14 cellular contexts compared by ENCODE assay signal in the genomic region with DNA sequence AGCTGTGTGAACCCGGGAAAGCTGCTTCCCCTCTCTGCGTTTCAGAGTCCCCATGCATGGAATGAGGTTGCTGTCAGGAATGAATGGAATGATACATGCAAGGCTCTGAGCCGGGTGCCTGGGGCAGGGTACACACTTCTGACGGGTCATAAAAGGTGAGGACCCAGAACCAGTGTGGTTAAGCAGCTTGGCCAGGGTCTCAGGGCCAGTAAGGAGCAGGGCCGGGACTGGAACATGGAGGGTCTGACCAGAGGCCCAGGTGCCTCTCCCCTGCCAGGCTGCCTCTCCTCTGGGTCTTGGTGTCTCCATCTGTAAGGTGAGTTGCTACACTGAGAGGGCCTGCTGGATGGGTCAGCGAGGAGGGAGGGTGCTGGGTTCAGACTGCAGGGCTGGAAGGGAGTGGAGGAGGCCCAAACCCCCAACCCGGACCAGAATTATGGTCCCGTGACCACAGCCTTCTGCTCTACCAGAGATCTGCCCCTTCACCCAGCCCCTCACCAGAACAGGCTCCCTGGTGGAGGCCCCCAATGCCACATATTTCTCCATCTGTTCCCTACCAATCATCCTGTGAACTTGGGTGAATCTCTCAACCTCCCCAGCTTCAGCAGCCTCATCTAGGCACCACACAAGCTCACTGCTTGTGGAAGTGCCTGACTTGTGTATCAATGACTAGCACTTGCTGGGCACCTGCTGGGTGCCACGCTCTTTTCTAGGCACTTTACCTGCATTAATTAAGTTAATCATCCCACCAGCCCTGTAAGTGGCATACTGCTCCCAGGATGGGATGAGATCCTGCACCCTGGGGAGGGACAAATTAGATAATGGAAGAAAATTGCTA. TPM values are rescaled to one million over a fixed set of nuclear protein-coding genes. Genes with fewer than 3 reads are reported as not detected.
A peak's percentile ranks its signal among the peaks of the same experiment; 100 is the strongest.
DNase-seq lines count a peak whose midpoint lies in the region; ATAC-seq and TF ChIP-seq lines count a peak whose summit lies in the region.
"Had no signal": no experiment of that assay in that cellular context is flagged by ENCODE, and none has a peak within 500 bp of the region (broad histone marks: within the 10 kb centered on the region; RNA-seq: fewer than 3 reads in every experiment).

No MANE protein-coding gene starts in this region.

- peak overlapping the region; percentile 9 for H3K4me2 ChIP-seq in trophoblast cell (ENCODE audit: low read length)

- H3K14ac ChIP-seq in trophoblast cell (ENCODE audit: low read length): no peak overlapping the region

- H3K4me1 ChIP-seq in trophoblast cell (ENCODE audit: control insufficient read depth in 1 of 2, insufficient read depth in 2 of 2, low read length in 2 of 2) (peaks cover 8 to 11% of the 10 kb centered on the region in 2 experiments), gastroesophageal sphincter (no peaks in the 10 kb centered on the region)

- H2BK12ac ChIP-seq in trophoblast cell (ENCODE audit: low read length): peak overlapping the region; percentile 42

- H2BK120ac ChIP-seq in trophoblast cell (ENCODE audit: insufficient read depth, low read length, poor library complexity): no peak overlapping the region

- no peak overlapping the region for H4K12ac ChIP-seq in trophoblast cell (ENCODE audit: low read depth, low read length)

- no peak overlapping the region for H3K23ac ChIP-seq in trophoblast cell (ENCODE audit: low read length)

- no peak for TF ChIP-seq EP300 in gastroesophageal sphincter (IDR thresholded peaks at IDR 0.05)

- WGBS in trophoblast cell (ENCODE audit: extremely low coverage, insufficient coverage, insufficient read length): no CpG with 5 or more reads among the region's 9 CpGs
- WGBS in gastroesophageal sphincter (ENCODE audit: low coverage in 1 of 2), 2 donors: 43 to 50% methylated on average over 4 of the region's 9 CpGs

- H3K4me3 ChIP-seq in coronary artery: no peak overlapping the region
- H3K4me3 ChIP-seq in trophoblast cell (ENCODE audit: low read depth, low read length): no peak overlapping the region
- H3K4me3 ChIP-seq in gastroesophageal sphincter: no peak overlapping the region
- H3K4me3 ChIP-seq: dorsolateral prefrontal cortex had no signal

- H2AFZ ChIP-seq in trophoblast cell (ENCODE audit: insufficient read depth, low read length, poor library complexity): no peak overlapping the region

- H4K91ac ChIP-seq in trophoblast cell (ENCODE audit: low read depth, low read length): no peak overlapping the region

- H3K27ac ChIP-seq in coronary artery (no peak overlapping the region), trophoblast cell (ENCODE audit: low read depth, low read length) (no peak overlapping the region), gastroesophageal sphincter (no peak overlapping the region)
- H3K27ac ChIP-seq: C4-2B, dorsolateral prefrontal cortex had no signal

- no peak overlapping the region for H3K18ac ChIP-seq in trophoblast cell (ENCODE audit: low read length)

- DNase-seq in ELF-1 (ENCODE audit: low read depth, low spot score) (peak; percentile 83), NCI-H2227 treated with DMSO at 0.1 percent for 48 hours (lab: John Stamatoyannopoulos, UW) (peak; percentile 27), coronary artery (ENCODE audit: low spot score) (peak; percentile 66), trophoblast cell (peak; percentile 39 to 57), KG1 (lab: John Stamatoyannopoulos, UW) (no peak), activated T-cell treated with anti-CD3 and anti-CD28 coated beads for 4 hours (no peak)
- DNase-seq: activated CD4-positive, alpha-beta T cell treated with anti-CD3 and anti-CD28 coated beads, Interleukin-2, amount 50 U/mL, for 1 hour; activated naive CD8-positive, alpha-beta T cell treated with anti-CD3 and anti-CD28 coated beads for 36 hours; immature natural killer cell; NCI-H226 had no signal

- no peaks in the 10 kb centered on the region for H3K79me2 ChIP-seq in trophoblast cell (ENCODE audit: control insufficient read depth, insufficient read depth, low read length, poor library complexity)

- no peak for TF ChIP-seq POLR2A in gastroesophageal sphincter (IDR thresholded peaks at IDR 0.05)

- ATAC-seq in gastroesophageal sphincter (no peak), HG02970 (IDR thresholded peaks at IDR 0.05; ENCODE audit: low FRiP score, unreplicated experiment) (no peak)

- H3K9me3 ChIP-seq in trophoblast cell (ENCODE audit: insufficient read depth, low read depth, low read length) (no peaks in the 10 kb centered on the region), gastroesophageal sphincter (no peaks in the 10 kb centered on the region)

- H3K9ac ChIP-seq in trophoblast cell (ENCODE audit: low read length): no peak overlapping the region

- no peak overlapping the region for H3K4ac ChIP-seq in trophoblast cell (ENCODE audit: low read depth, low read length)

- H2AK5ac ChIP-seq in trophoblast cell (ENCODE audit: low read length): no peak overlapping the region

- H3K79me1 ChIP-seq in trophoblast cell (ENCODE audit: low read length): peaks cover 5% of the 10 kb centered on the region

- H3K27me3 ChIP-seq in trophoblast cell (ENCODE audit: insufficient read depth, low read length): no peaks in the 10 kb centered on the region
- peaks cover 20% of the 10 kb centered on the region for H3K27me3 ChIP-seq in gastroesophageal sphincter
- H3K27me3 ChIP-seq: dorsolateral prefrontal cortex had no signal

- peak overlapping the region; percentile 29 for H4K8ac ChIP-seq in trophoblast cell (ENCODE audit: low read depth, low read length)

- TF ChIP-seq CTCF in coronary artery (IDR thresholded peaks at IDR 0.05) (no peak), gastroesophageal sphincter (IDR thresholded peaks at IDR 0.05) (no peak)

- H3K36me3 ChIP-seq in trophoblast cell (ENCODE audit: control insufficient read depth in 1 of 2, insufficient read depth in 2 of 2, low read length in 2 of 2): no peaks in the 10 kb centered on the region
- no peaks in the 10 kb centered on the region for H3K36me3 ChIP-seq in gastroesophageal sphincter

- H2BK5ac ChIP-seq in trophoblast cell (ENCODE audit: low read depth, low read length, poor library complexity): no peak overlapping the region

RNA-seq across cellular contexts. Expression of a gene that starts 16.2 kb away (rescaled TPM):
- 5.2 and 5.8 TPM in 2 replicates for polyA plus RNA-seq in trophoblast cell (2013)
- total RNA-seq in gastroesophageal sphincter: 1 to 10 TPM; 1.8 to 3.6 (median 2.2) TPM

Comparison
In these comparisons a context has a peak if more than half of its experiments do, and no peak if none do; other contexts are left out.
1. DNase-seq: peak in ELF-1 (single experiment), NCI-H2227 treated with DMSO at 0.1 percent for 48 hours (single experiment), coronary artery (single experiment) and trophoblast cell (2 of 2); none in KG1 (single experiment) and activated T-cell treated with anti-CD3 and anti-CD28 coated beads for 4 hours (single experiment).